Comparison of ENCODE assay signal across 20 cellular contexts in genomic region chrX:122641136-122641535, GRCh38.
DNase-seq lines count a peak whose midpoint lies in the region; ATAC-seq, FAIRE-seq and TF ChIP-seq lines count a peak whose summit lies in the region.
"Had no signal": no experiment of that assay in that cellular context is flagged by ENCODE, and none has a peak within 500 bp of the region (broad histone marks: within the 10 kb centered on the region; RNA-seq: fewer than 3 reads in every experiment).

No MANE protein-coding gene starts in this region.

- H3F3A ChIP-seq in GM23248 (ENCODE audit: insufficient read depth): peaks cover 12% of the 10 kb centered on the region

- no peak for TF ChIP-seq EP300 in A549 (IDR thresholded peaks at IDR 0.05)

- H3K4me3 ChIP-seq in A549 (no peak overlapping the region), GM23248 (no peak overlapping the region), osteoblast (ENCODE audit: insufficient read depth, low read length) (no peak overlapping the region)

- no peak for TF ChIP-seq RAD21 in A549 (conservative IDR thresholded peaks at IDR 0.05 in 1 of 2, IDR thresholded peaks at IDR 0.05 in 1 of 2)

- POLR2A ChIA-PET in A549 (lab: Yijun Ruan, JAX): no interaction called here

- FAIRE-seq in A549 (lab: Jason Lieb, UNC): peak; percentile 67
- FAIRE-seq in colon (lab: Jason Lieb, UNC): peak; percentile 57

- H3K36me3 ChIP-seq in GM23248 (ENCODE audit: low read depth): no peaks in the 10 kb centered on the region
- H3K36me3 ChIP-seq in osteoblast (ENCODE audit: insufficient read depth, low read length): no peaks in the 10 kb centered on the region

- WGBS in A549 (ENCODE audit: missing lambda C conversion rate): 4% methylated on average over 2 of the region's 2 CpGs
- WGBS in GM23248 (ENCODE audit: low coverage in 1 of 2, low lambda C conversion rate in 2 of 2, missing lambda C conversion rate in 2 of 2), 2 experiments: 2 to 9% methylated on average over 2 of the region's 2 CpGs

- no peak overlapping the region for H2AFZ ChIP-seq in GM23248
- H2AFZ ChIP-seq in osteoblast (ENCODE audit: low read length): no peak overlapping the region

- H3K4me1 ChIP-seq in A549: no peaks in the 10 kb centered on the region
- peaks cover 9% of the 10 kb centered on the region; the same call in 1 of the 2 replicates for H3K4me1 ChIP-seq in GM23248 (ENCODE audit: insufficient read depth)
- H3K4me1 ChIP-seq in osteoblast (ENCODE audit: insufficient read depth, low read length): no peaks in the 10 kb centered on the region

- H3K9me2 ChIP-seq in GM23248 (ENCODE audit: insufficient read depth): no peaks in the 10 kb centered on the region

- TF ChIP-seq POLR2A in A549 (IDR thresholded peaks at IDR 0.05; ENCODE audit: low read length): no peak

- CTCF ChIA-PET in A549 (lab: Yijun Ruan, JAX): no interaction called here

- no peaks in the 10 kb centered on the region for H3K27me3 ChIP-seq in GM23248 (replicated peaks; ENCODE audit: insufficient read depth)
- no peaks in the 10 kb centered on the region for H3K27me3 ChIP-seq in osteoblast (ENCODE audit: insufficient read depth, low read length)

- TF ChIP-seq CTCF in A549 (IDR thresholded peaks at IDR 0.05): no peak
- TF ChIP-seq CTCF in osteoblast (IDR thresholded peaks at IDR 0.05; ENCODE audit: extremely low read depth, low read depth, low read length): no peak

- DNase-seq in A549 (ENCODE audit: low read depth in 1 of 2, low spot score in 1 of 2) (no peak), GM23248 (peak; percentile 60), iris pigment epithelial cell (ENCODE audit: low read depth) (peak; percentile 7), HUDEP-2 (lab: John Stamatoyannopoulos, UW; ENCODE audit: unreplicated experiment in 76 of 76) (no peak), HPDE6-E6E7 (ENCODE audit: extremely low spot score) (no peak), osteoblast (ENCODE audit: insufficient read length, low spot score, missing footprints) (no peak), 8988T (no peak)
- DNase-seq: AML-193; C1 segment of cervical spinal cord; CD4-positive, alpha-beta memory T cell; COR-L47; H7; NCI-H1092; NCI-H1417 treated with DMSO at 0.1 percent for 48 hours; NCI-H1694 treated with DMSO at 0.1 percent for 48 hours; NCI-H2081; NCI-H2227 treated with DMSO at 0.1 percent for 48 hours; NCI-H69; SHP77 treated with DMSO at 0.1 percent for 48 hours had no signal

- H3K79me2 ChIP-seq in GM23248 (ENCODE audit: insufficient read depth): no peaks in the 10 kb centered on the region
- H3K79me2 ChIP-seq in osteoblast (ENCODE audit: insufficient read depth, low read length): no peaks in the 10 kb centered on the region

- H3K27ac ChIP-seq in A549: no peak overlapping the region
- peak overlapping the region; percentile 49 for H3K27ac ChIP-seq in GM23248
- no peak overlapping the region for H3K27ac ChIP-seq in osteoblast (ENCODE audit: low read depth, low read length)

- H3K4me2 ChIP-seq in A549: no peak overlapping the region
- H3K4me2 ChIP-seq in GM23248 (ENCODE audit: unreplicated experiment): no peak overlapping the region
- H3K4me2 ChIP-seq in osteoblast (ENCODE audit: insufficient read depth, low read length): no peak overlapping the region

- no peaks in the 10 kb centered on the region for H3K9me3 ChIP-seq in A549
- H3K9me3 ChIP-seq in GM23248 (ENCODE audit: low read depth): no peaks in the 10 kb centered on the region
- no peaks in the 10 kb centered on the region for H3K9me3 ChIP-seq in osteoblast (ENCODE audit: low read depth, low read length)

- in situ Hi-C loops in GM23248 (cut with MboI): no loop called here

- H4K20me1 ChIP-seq in GM23248 (ENCODE audit: insufficient read depth): no peaks in the 10 kb centered on the region
- H4K20me1 ChIP-seq in osteoblast (ENCODE audit: insufficient read depth, low read length): no peaks in the 10 kb centered on the region

- ATAC-seq in A549: no peak

- H3K9ac ChIP-seq in GM23248: no peak overlapping the region

TF ChIP-seq in A549, 52 proteins besides CTCF, POLR2A, EP300 and RAD21:
- TF ChIP-seq JUNB (IDR thresholded peaks at IDR 0.05): no peak
- no peak for TF ChIP-seq CBX2 (IDR thresholded peaks at IDR 0.05; ENCODE audit: borderline replicate concordance, low read depth)
- TF ChIP-seq CHD4 (IDR thresholded peaks at IDR 0.05; ENCODE audit: borderline replicate concordance): no peak
- no peak for TF ChIP-seq HOXB13 (CRISPR knock-in tag; IDR thresholded peaks at IDR 0.05; ENCODE audit: low read depth)
- no peak for TF ChIP-seq ZSCAN20 (CRISPR knock-in tag; IDR thresholded peaks at IDR 0.05)
- no peak for TF ChIP-seq CEBPB (IDR thresholded peaks at IDR 0.05)
- no peak for TF ChIP-seq MYC (IDR thresholded peaks at IDR 0.05; ENCODE audit: borderline replicate concordance, low read length)
- TF ChIP-seq JUN (IDR thresholded peaks at IDR 0.05): no peak

Comparison
In these comparisons a context has a peak if more than half of its experiments do, and no peak if none do; other contexts are left out.
1. DNase-seq: peak in GM23248 (single experiment) and iris pigment epithelial cell (single experiment); none in A549 (0 of 2), HUDEP-2 (0 of 76), HPDE6-E6E7 (single experiment), osteoblast (single experiment) and 8988T (single experiment).